Comparison of ENCODE assay signal across 8 cellular contexts in the genomic region with DNA sequence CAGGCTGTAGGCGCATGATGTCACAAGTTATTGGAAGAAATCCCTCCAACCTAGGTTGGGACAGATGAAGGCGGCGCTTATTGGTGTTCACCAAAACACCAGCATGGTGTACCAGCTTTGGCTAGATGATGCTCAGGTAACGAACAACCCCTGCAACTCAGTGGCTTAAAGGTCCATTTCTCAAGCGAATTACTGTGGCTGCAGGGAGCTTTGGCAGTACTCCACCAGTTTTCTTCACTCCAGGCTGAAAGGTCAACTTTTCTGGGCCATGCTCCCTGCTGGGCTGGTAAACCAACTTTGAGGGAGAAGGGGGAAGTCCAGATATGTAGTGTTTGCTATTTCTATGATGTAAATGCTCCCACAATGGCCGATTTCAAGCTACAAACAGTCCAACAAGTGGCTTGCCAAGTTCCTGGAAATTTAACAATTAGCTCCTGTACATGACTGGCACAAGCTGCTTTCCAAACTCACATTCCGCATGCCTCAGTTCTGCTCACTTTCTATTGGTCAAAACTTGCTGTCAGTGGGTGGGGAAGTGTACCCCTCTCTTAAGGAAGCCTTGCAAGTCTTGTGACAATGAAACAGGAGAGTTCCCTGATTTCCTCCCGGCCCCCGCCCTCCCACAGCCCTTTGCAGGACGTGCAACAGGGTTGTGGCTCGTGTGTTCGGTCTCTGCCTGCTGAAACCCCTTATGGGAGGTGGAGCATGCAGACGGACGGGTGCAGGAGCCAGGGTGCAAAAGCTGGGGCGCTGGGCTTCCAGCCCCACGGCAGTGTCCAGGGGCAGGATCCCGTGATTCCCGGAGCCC. TPM values are rescaled to one million over a fixed set of nuclear protein-coding genes. Genes with fewer than 3 reads are reported as not detected.
A peak's percentile ranks its signal among the peaks of the same experiment; 100 is the strongest.
DNase-seq lines count a peak whose midpoint lies in the region; ATAC-seq and TF ChIP-seq lines count a peak whose summit lies in the region.

No MANE protein-coding gene starts in this region.

- peak overlapping the region; percentile 58 to 89 for H3K9ac ChIP-seq in mucosa of rectum (ENCODE audit: low read depth in 1 of 2, low read length in 2 of 2)

- peaks cover 15% of the 10 kb centered on the region for H3K4me1 Mint-ChIP-seq in activated T-cell treated with anti-CD3 and anti-CD28 coated beads, Interleukin-2, amount 50 U/mL, for 4 hours (ENCODE audit: low read depth)

- H3K27me3 Mint-ChIP-seq in activated T-cell treated with anti-CD3 and anti-CD28 coated beads, Interleukin-2, amount 50 U/mL, for 4 hours (ENCODE audit: low read depth) = peaks cover 4% of the 10 kb centered on the region

- H3K9me3 ChIP-seq in RWPE2 (ENCODE audit: severe bottlenecking) = no peaks in the 10 kb centered on the region
- H3K9me3 ChIP-seq in mucosa of rectum (ENCODE audit: control insufficient read depth in 2 of 2, low read length in 2 of 2) = no peaks in the 10 kb centered on the region

- H3K4me3 Mint-ChIP-seq in activated T-cell treated with anti-CD3 and anti-CD28 coated beads, Interleukin-2, amount 50 U/mL, for 4 hours = peak overlapping the region; percentile 87

- TF ChIP-seq CTCF in RWPE2 (IDR thresholded peaks at IDR 0.05; ENCODE audit: poor library complexity, severe bottlenecking) (no peak), epithelial cell of proximal tubule (conservative IDR thresholded peaks at IDR 0.05; ENCODE audit: low read depth, low read length) (no peak)

- no peaks in the 10 kb centered on the region for H3K36me3 Mint-ChIP-seq in activated T-cell treated with anti-CD3 and anti-CD28 coated beads, Interleukin-2, amount 50 U/mL, for 4 hours (ENCODE audit: insufficient read depth)

- H3K27ac ChIP-seq in RWPE2 (ENCODE audit: poor library complexity, severe bottlenecking) = peak overlapping the region; percentile 49
- peak overlapping the region; percentile 83 to 85 for H3K27ac ChIP-seq in mucosa of rectum (ENCODE audit: low read depth in 2 of 2, low read length in 2 of 2)

- no peak for DNase-seq in activated T-cell treated with anti-CD3 and anti-CD28 coated beads, Interleukin-2, amount 50 U/mL, for 4 hours
- DNase-seq in activated T-cell treated with anti-CD3 and anti-CD28 coated beads for 4 hours = no peak
- DNase-seq in RWPE2 (ENCODE audit: low spot score) = no peak
- DNase-seq in epithelial cell of proximal tubule (ENCODE audit: low read depth) = no peak
- DNase-seq in OCI-M2 (lab: John Stamatoyannopoulos, UW; ENCODE audit: unreplicated experiment) = no peak

- peak in 1 of 2 donors; percentile 10 for ATAC-seq in activated T-cell treated with anti-CD3 and anti-CD28 coated beads, Interleukin-2, amount 50 U/mL, for 4 hours
- ATAC-seq in RWPE2 (ENCODE audit: low read depth) (no peak; the same call in 2 of the 3 replicates), GM18520 (IDR thresholded peaks at IDR 0.05; ENCODE audit: unreplicated experiment) (no peak), GM21619 (IDR thresholded peaks at IDR 0.05; ENCODE audit: unreplicated experiment) (no peak)

- H3K4me1 ChIP-seq in RWPE2 (ENCODE audit: insufficient read depth, poor library complexity, severe bottlenecking) (peaks cover 3% of the 10 kb centered on the region), mucosa of rectum (ENCODE audit: control insufficient read depth in 2 of 2, insufficient read depth in 2 of 2, low read length in 2 of 2) (peaks cover 11 to 13% of the 10 kb centered on the region in 2 donors)

- no peaks in the 10 kb centered on the region for H3K27me3 ChIP-seq in RWPE2 (ENCODE audit: insufficient read depth, poor library complexity, severe bottlenecking)
- H3K27me3 ChIP-seq in mucosa of rectum (ENCODE audit: control insufficient read depth in 2 of 2, insufficient read depth in 2 of 2, low read length in 2 of 2) = no peaks in the 10 kb centered on the region

- no peaks in the 10 kb centered on the region for H3K9me3 Mint-ChIP-seq in activated T-cell treated with anti-CD3 and anti-CD28 coated beads, Interleukin-2, amount 50 U/mL, for 4 hours

- H3K4me3 ChIP-seq in RWPE2 (ENCODE audit: severe bottlenecking) (peak overlapping the region; percentile 68), epithelial cell of proximal tubule (ENCODE audit: low read depth, low read length) (peak overlapping the region; percentile 90), mucosa of rectum (ENCODE audit: low read length in 2 of 2) (peak overlapping the region; percentile 91 to 94)

- H3K36me3 ChIP-seq in RWPE2 (ENCODE audit: low read depth) (no peaks in the 10 kb centered on the region), mucosa of rectum (ENCODE audit: control insufficient read depth in 2 of 2, insufficient read depth in 2 of 2, low read length in 2 of 2) (no peaks in the 10 kb centered on the region)

RNA-seq across cellular contexts. Expression of gene ZBED3, which starts 0.6 kb away (rescaled TPM):
- 1 to 10 TPM; 1.7 to 3.3 (median 1.9) TPM for total RNA-seq in activated T-cell treated with anti-CD3 and anti-CD28 coated beads, Interleukin-2, amount 50 U/mL, for 4 hours
- 3.3 and 5.1 TPM in 2 replicates for total RNA-seq in epithelial cell of proximal tubule

RNA-seq across cellular contexts. Expression of gene AGGF1, which starts 57.5 kb away (rescaled TPM):
- total RNA-seq in activated T-cell treated with anti-CD3 and anti-CD28 coated beads, Interleukin-2, amount 50 U/mL, for 4 hours = 10 to 100 TPM; 31.7 to 32.8 (median 31.9) TPM
- 14.8 and 24.0 TPM in 2 replicates for total RNA-seq in epithelial cell of proximal tubule
